In the genomic region with DNA sequence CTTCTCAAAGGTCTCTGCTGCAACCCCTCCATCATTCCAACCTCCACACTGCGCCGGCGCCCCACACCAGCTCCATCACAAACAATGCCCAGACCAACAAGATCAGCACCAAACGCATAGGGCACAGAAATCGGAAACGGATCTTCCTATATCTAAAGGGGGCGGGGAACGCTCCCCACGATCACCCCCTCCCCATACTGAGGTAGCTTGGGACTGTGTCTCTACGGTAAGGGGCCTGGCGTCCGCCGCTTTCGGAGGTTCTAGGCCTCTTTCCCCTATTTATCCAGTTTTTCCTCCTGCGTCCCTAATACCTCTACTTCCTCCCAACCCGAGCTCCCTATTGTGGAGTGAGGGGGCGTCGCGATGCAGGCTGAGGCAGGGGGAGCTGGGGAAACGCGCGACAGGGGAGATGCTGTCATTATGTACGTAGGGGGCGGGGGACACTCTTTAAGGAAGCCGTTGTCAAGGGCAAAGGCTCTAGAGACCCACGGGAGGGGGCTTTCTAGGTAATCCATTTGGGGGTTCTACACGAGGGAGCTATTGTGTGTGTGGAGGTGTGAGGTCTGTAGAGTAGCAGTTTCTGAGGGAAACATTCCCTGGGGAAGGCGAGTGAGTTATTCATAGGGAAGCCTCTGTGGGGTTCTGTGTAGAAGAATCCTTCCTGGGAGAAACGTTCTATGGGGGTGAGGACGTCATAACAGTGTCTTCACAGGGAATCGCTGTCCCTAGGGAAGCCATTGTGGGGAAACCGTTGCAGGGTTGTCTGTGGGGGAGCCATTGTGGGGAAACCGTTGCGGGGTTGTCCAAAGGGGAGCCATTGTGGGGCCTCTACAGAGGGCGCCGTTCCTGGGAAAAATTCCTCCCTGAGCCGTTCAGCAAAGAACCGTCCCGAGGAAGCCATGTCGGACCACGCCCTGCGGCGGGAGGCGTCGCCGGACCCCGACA, we compare ENCODE assay signal across 8 cellular contexts. TPM values are rescaled to one million over a fixed set of nuclear protein-coding genes. Genes with fewer than 3 reads are reported as not detected.
A peak's percentile ranks its signal among the peaks of the same experiment; 100 is the strongest.
DNase-seq lines count a peak whose midpoint lies in the region; ATAC-seq, FAIRE-seq and TF ChIP-seq lines count a peak whose summit lies in the region.

No MANE protein-coding gene starts in this region.

- H3K27me3 ChIP-seq in CD4-positive, CD25-positive, alpha-beta regulatory T cell (ENCODE audit: control insufficient read depth, insufficient read depth, low read length), result no peaks in the 10 kb centered on the region
- H3K27me3 ChIP-seq in skeletal muscle satellite cell (ENCODE audit: control insufficient read depth, insufficient read depth, low read length), result no peaks in the 10 kb centered on the region

- DNase-seq in CD4-positive, CD25-positive, alpha-beta regulatory T cell, result peak in 2 of 3 donors; percentile 8 to 24
- DNase-seq in HEK293T (ENCODE audit: extremely low spot score) (no peak), SK-N-DZ (ENCODE audit: low spot score) (peak; percentile 38), cerebellar cortex (ENCODE audit: low spot score) (peak; percentile 63), iris pigment epithelial cell (ENCODE audit: low read depth) (peak; percentile 40), GM12892 (ENCODE audit: insufficient read length) (no peak)
- no peak for DNase-seq in stimulated activated CD4-positive, alpha-beta T cell treated with anti-CD3 and anti-CD28 coated beads, Interleukin-12 subunit alpha, Interleukin-12 subunit beta, amount 100 ng/mL, for 4 hours

- no peak for ATAC-seq in CD4-positive, CD25-positive, alpha-beta regulatory T cell (ENCODE audit: low read depth in 2 of 2)

- H3K27me3 Mint-ChIP-seq in CD4-positive, CD25-positive, alpha-beta regulatory T cell, result peaks cover 12% of the 10 kb centered on the region

- H3K4me2 ChIP-seq in skeletal muscle satellite cell (ENCODE audit: low read length), result peak overlapping the region; percentile 93

- H3K36me3 ChIP-seq in CD4-positive, CD25-positive, alpha-beta regulatory T cell (ENCODE audit: control insufficient read depth, insufficient read depth, low read length), result no peaks in the 10 kb centered on the region
- no peaks in the 10 kb centered on the region for H3K36me3 ChIP-seq in skeletal muscle satellite cell (ENCODE audit: insufficient read depth, low read length)

- H3K36me3 Mint-ChIP-seq in CD4-positive, CD25-positive, alpha-beta regulatory T cell, result no peaks in the 10 kb centered on the region

- peak overlapping the region; percentile 88 to 97 (median 94) for H3K4me3 Mint-ChIP-seq in CD4-positive, CD25-positive, alpha-beta regulatory T cell

- POLR2A ChIA-PET in HEK293T (lab: Yijun Ruan, JAX), result interaction anchor here (0.7 to 1.4 kb wide), 4 partner anchors 15 to 64 kb away, joined by 3 read pairs; a partner anchor contains a TSS

- H3K4me1 Mint-ChIP-seq in CD4-positive, CD25-positive, alpha-beta regulatory T cell, result peaks cover 22 to 48% (median 37%) of the 10 kb centered on the region in 4 donors

- peak overlapping the region; percentile 86 for H3K4me3 ChIP-seq in CD4-positive, CD25-positive, alpha-beta regulatory T cell (ENCODE audit: low read depth, low read length)
- H3K4me3 ChIP-seq in skeletal muscle satellite cell (ENCODE audit: low read length), result peak overlapping the region; percentile 90

- FAIRE-seq in GM12892 (lab: Jason Lieb, UNC), result no peak

- H3K9ac ChIP-seq in skeletal muscle satellite cell (ENCODE audit: low read depth, low read length), result peak overlapping the region; percentile 89

- no peaks in the 10 kb centered on the region for H3K9me3 Mint-ChIP-seq in CD4-positive, CD25-positive, alpha-beta regulatory T cell

- H3K9me3 ChIP-seq in CD4-positive, CD25-positive, alpha-beta regulatory T cell (ENCODE audit: control insufficient read depth in 2 of 2, low read length in 2 of 2), result no peaks in the 10 kb centered on the region
- no peaks in the 10 kb centered on the region for H3K9me3 ChIP-seq in skeletal muscle satellite cell (replicated peaks; ENCODE audit: low read length)

- peaks cover 29% of the 10 kb centered on the region for H3K4me1 ChIP-seq in CD4-positive, CD25-positive, alpha-beta regulatory T cell (ENCODE audit: control insufficient read depth, insufficient read depth, low read length, poor library complexity, severe bottlenecking)
- peaks cover 20% of the 10 kb centered on the region for H3K4me1 ChIP-seq in skeletal muscle satellite cell (ENCODE audit: control insufficient read depth, insufficient read depth, low read length)

- H3K27ac Mint-ChIP-seq in CD4-positive, CD25-positive, alpha-beta regulatory T cell, result peak overlapping the region; percentile 68 to 91 (median 82)

- H3K27ac ChIP-seq in CD4-positive, CD25-positive, alpha-beta regulatory T cell (ENCODE audit: insufficient read depth, low read length, poor library complexity, severe bottlenecking), result peak overlapping the region; percentile 72

- TF ChIP-seq POLR2A in GM12892 (IDR thresholded peaks at IDR 0.05; ENCODE audit: low read depth, low read length), result no peak

- CTCF ChIA-PET in HEK293T (lab: Yijun Ruan, JAX), result interaction anchor here (1.6 kb wide), 1 partner anchor 8 kb away, joined by 3 read pairs; no protein-coding TSS in a partner anchor

TF ChIP-seq in HEK293T, 16 proteins besides CTCF, POLR2A, EP300 and RAD21:
- TF ChIP-seq ELF4 (IDR thresholded peaks at IDR 0.05) (no peak), L3MBTL2 (conservative IDR thresholded peaks at IDR 0.05) (peak; percentile 38; the same call in 1 of the 2 replicates)

RNA-seq across cellular contexts. Expression of a gene that starts 0.7 kb away (rescaled TPM):
- total RNA-seq in CD4-positive, CD25-positive, alpha-beta regulatory T cell, result 11.7 TPM
- 1 to 10 TPM in 3 of 4 donors, under 1 TPM in 1; 0.73 to 1.9 (median 1.6) TPM for polyA plus RNA-seq in CD4-positive, CD25-positive, alpha-beta regulatory T cell
- polyA plus RNA-seq in SK-N-DZ (2014; cell fraction: cytosol; rRNA removed), result 7.2 and 8.9 TPM in 2 replicates
- polyA plus RNA-seq in SK-N-DZ (2014; cell fraction: nucleus; rRNA removed), result 10.6 and 15.5 TPM in 2 replicates
- total RNA-seq in skeletal muscle satellite cell (2012; rRNA removed), result 7.6 and 10.4 TPM in 2 replicates
- 0.23 TPM for polyA plus RNA-seq in GM12892 (2012; ENCODE audit: missing spikeins)

Comparison
In these comparisons a context has a peak if more than half of its experiments do, and no peak if none do; other contexts are left out.
1. DNase-seq: peak in CD4-positive, CD25-positive, alpha-beta regulatory T cell (2 of 3), SK-N-DZ (single experiment), cerebellar cortex (single experiment) and iris pigment epithelial cell (single experiment); none in HEK293T (single experiment), GM12892 (single experiment) and stimulated activated CD4-positive, alpha-beta T cell treated with anti-CD3 and anti-CD28 coated beads, Interleukin-12 subunit alpha, Interleukin-12 subunit beta, amount 100 ng/mL, for 4 hours (single experiment).